ENCODE assay signal across 17 cellular contexts in genomic region chrX:12961191-12961718, GRCh38. TPM values are rescaled to one million over a fixed set of nuclear protein-coding genes. Genes with fewer than 3 reads are reported as not detected.
DNase-seq lines count a peak whose midpoint lies in the region; ATAC-seq lines count a peak whose summit lies in the region.
"Had no signal": no experiment of that assay in that cellular context is flagged by ENCODE, and none has a peak within 500 bp of the region (broad histone marks: within the 10 kb centered on the region; RNA-seq: fewer than 3 reads in every experiment).

No MANE protein-coding gene starts in this region.

- DNase-seq in stimulated activated naive CD8-positive, alpha-beta T cell treated with anti-CD3 and anti-CD28 coated beads, Interleukin-15, Interleukin-2, amounts not matched to agents 100 U/mL and 50 U/mL, for 24 hours = no peak
- DNase-seq in T-helper 17 cell = no peak
- DNase-seq in NCI-H2107 (lab: John Stamatoyannopoulos, UW) = no peak
- DNase-seq in HK-2 (ENCODE audit: unreplicated experiment) = no peak
- no peak for DNase-seq in GM19240 (ENCODE audit: insufficient read length, low spot score)
- DNase-seq: AML-193; effector CD4-positive, alpha-beta T cell; HCEC 1CT; NCI-H1092 treated with DMSO at 0.1 percent for 48 hours; NCI-H446 had no signal

- no peaks in the 10 kb centered on the region for H3K27me3 Mint-ChIP-seq in stimulated activated naive CD8-positive, alpha-beta T cell treated with anti-CD3 and anti-CD28 coated beads, Interleukin-15, Interleukin-2, amounts not matched to agents 100 ng/mL and 50 ng/mL, for 24 hours
- no peaks in the 10 kb centered on the region for H3K27me3 Mint-ChIP-seq in T-helper 17 cell

- peaks cover 4% of the 10 kb centered on the region for H3K36me3 Mint-ChIP-seq in stimulated activated naive CD8-positive, alpha-beta T cell treated with anti-CD3 and anti-CD28 coated beads, Interleukin-15, Interleukin-2, amounts not matched to agents 100 ng/mL and 50 ng/mL, for 24 hours (ENCODE audit: low read depth)
- no peaks in the 10 kb centered on the region for H3K36me3 Mint-ChIP-seq in T-helper 17 cell (ENCODE audit: low read depth)

- ATAC-seq in stimulated activated naive CD8-positive, alpha-beta T cell treated with anti-CD3 and anti-CD28 coated beads, Interleukin-15, Interleukin-2, amounts not matched to agents 100 U/mL and 50 U/mL, for 24 hours = no peak
- ATAC-seq in T-helper 17 cell (no peak), esophagus mucosa (peak; percentile 61), GM21619 (IDR thresholded peaks at IDR 0.05; ENCODE audit: unreplicated experiment) (no peak)
- ATAC-seq: Panc1 had no signal

- no peaks in the 10 kb centered on the region for H3K9me3 Mint-ChIP-seq in stimulated activated naive CD8-positive, alpha-beta T cell treated with anti-CD3 and anti-CD28 coated beads, Interleukin-15, Interleukin-2, amounts not matched to agents 100 ng/mL and 50 ng/mL, for 24 hours

- peak overlapping the region; percentile 52 for H3K4me3 Mint-ChIP-seq in stimulated activated naive CD8-positive, alpha-beta T cell treated with anti-CD3 and anti-CD28 coated beads, Interleukin-15, Interleukin-2, amounts not matched to agents 100 ng/mL and 50 ng/mL, for 24 hours
- H3K4me3 Mint-ChIP-seq in T-helper 17 cell = peak overlapping the region; percentile 59

- H3K27ac Mint-ChIP-seq in stimulated activated naive CD8-positive, alpha-beta T cell treated with anti-CD3 and anti-CD28 coated beads, Interleukin-15, Interleukin-2, amounts not matched to agents 100 ng/mL and 50 ng/mL, for 24 hours = peak overlapping the region; percentile 38
- peak overlapping the region; percentile 95 for H3K27ac Mint-ChIP-seq in T-helper 17 cell

- H3K9me3 ChIP-seq in T-helper 17 cell (ENCODE audit: control insufficient read depth, low read length, poor library complexity, severe bottlenecking) = no peaks in the 10 kb centered on the region
- H3K9me3 ChIP-seq: vagina had no signal

- peaks cover 64% of the 10 kb centered on the region for H3K4me1 Mint-ChIP-seq in stimulated activated naive CD8-positive, alpha-beta T cell treated with anti-CD3 and anti-CD28 coated beads, Interleukin-15, Interleukin-2, amounts not matched to agents 100 ng/mL and 50 ng/mL, for 24 hours (ENCODE audit: low read depth)
- peaks cover 33% of the 10 kb centered on the region for H3K4me1 Mint-ChIP-seq in T-helper 17 cell

RNA-seq across cellular contexts. Expression of gene TMSB4X, which starts 13.7 kb away (rescaled TPM):
- total RNA-seq in T-helper 17 cell (1,000 to 10,000 TPM; 5,781 to 7,183 TPM), esophagus mucosa (1,041 TPM)

RNA-seq across cellular contexts. Expression of gene TLR8, which starts 54.8 kb away (rescaled TPM):
- under 1 TPM in 1 of 2 donors, not detected in 1; 0.85 TPM for total RNA-seq in T-helper 17 cell
- 0.32 TPM for total RNA-seq in esophagus mucosa
- total RNA-seq: kidney epithelial cell, pulmonary artery endothelial cell had no signal
